16 cellular contexts compared by ENCODE assay signal in genomic region chr6:154515808-154516207, GRCh38. TPM values are rescaled to one million over a fixed set of nuclear protein-coding genes. Genes with fewer than 3 reads are reported as not detected.
DNase-seq lines count a peak whose midpoint lies in the region; ATAC-seq, FAIRE-seq and TF ChIP-seq lines count a peak whose summit lies in the region.
"Had no signal": no experiment of that assay in that cellular context is flagged by ENCODE, and none has a peak within 500 bp of the region (broad histone marks: within the 10 kb centered on the region; RNA-seq: fewer than 3 reads in every experiment).

No MANE protein-coding gene starts in this region.

- CTCF ChIA-PET in endothelial cell of umbilical vein (lab: Charles Lee) = interaction anchor here (0.6 to 2.3 kb wide), 4 partner anchors 10 to 160 kb away, joined by 3 to 14 read pairs (median 4); no protein-coding TSS in a partner anchor

- peak overlapping the region; percentile 79 for H3K4me2 ChIP-seq in endothelial cell of umbilical vein (ENCODE audit: insufficient read depth, low read length)

- H3K9me3 Mint-ChIP-seq in mesothelial cell of epicardium = no peaks in the 10 kb centered on the region
- H3K9me3 Mint-ChIP-seq: activated CD4-positive, alpha-beta memory T cell treated with anti-CD3 and anti-CD28 coated beads for 36 hours; activated T-helper 17 cell treated with anti-CD3 and anti-CD28 coated beads, Interleukin-2, amount 50 U/mL, for 72 hours had no signal

- ATAC-seq in HG03521 (IDR thresholded peaks at IDR 0.05; ENCODE audit: unreplicated experiment) (no peak), HG02884 (IDR thresholded peaks at IDR 0.05; ENCODE audit: unreplicated experiment) (no peak)
- ATAC-seq: activated T-helper 17 cell treated with anti-CD3 and anti-CD28 coated beads, Interleukin-2, amount 50 U/mL, for 72 hours had no signal

- POLR2A ChIA-PET in endothelial cell of umbilical vein (lab: Charles Lee) = interaction anchor here (0.9 kb wide), 1 partner anchor 218 kb away, joined by 3 read pairs; no protein-coding TSS in a partner anchor

- peaks cover 26% of the 10 kb centered on the region for H3K4me1 Mint-ChIP-seq in mesothelial cell of epicardium
- H3K4me1 Mint-ChIP-seq: activated T-helper 17 cell treated with anti-CD3 and anti-CD28 coated beads, Interleukin-2, amount 50 U/mL, for 72 hours had no signal

- dilution Hi-C loops in endothelial cell of umbilical vein (cut with MboI; ENCODE audit: extremely low pct_ligation_motif_present, low sequenced_read_pairs) = no loop called here

- no peak for TF ChIP-seq CTCF in endothelial cell of umbilical vein (IDR thresholded peaks at IDR 0.05; ENCODE audit: extremely low read depth in 1 of 2, insufficient read depth in 1 of 2, low read depth in 1 of 2, low read length in 2 of 2)
- no peak for TF ChIP-seq CTCF in mesothelial cell of epicardium (IDR thresholded peaks at IDR 0.05; ENCODE audit: unreplicated experiment)
- TF ChIP-seq CTCF in testis (IDR thresholded peaks at IDR 0.05) = no peak

- H3K27me3 Mint-ChIP-seq in mesothelial cell of epicardium (ENCODE audit: low read depth) = no peaks in the 10 kb centered on the region

- H3K27ac ChIP-seq in HUES48 (ENCODE audit: low read depth, low read length) (peak overlapping the region; percentile 5), endothelial cell of umbilical vein (ENCODE audit: insufficient read depth, low read depth, low read length) (peak overlapping the region; percentile 35), testis (peak overlapping the region; percentile 51 to 56)

- intact Hi-C loops in endothelial cell of umbilical vein (cut with micrococcal nuclease) = no loop called here
- intact Hi-C loops in testis (cut with DNase I; ENCODE audit: low total_unique reads) = no loop called here

- H2AFZ ChIP-seq in endothelial cell of umbilical vein (ENCODE audit: low read depth, low read length) = peak overlapping the region; percentile 67

- DNase-seq in endothelial cell of umbilical vein (ENCODE audit: low read depth, low spot score) (peak; percentile 85), mesothelial cell of epicardium (ENCODE audit: low spot score in 2 of 2, unreplicated experiment in 2 of 2) (no peak), testis (no peak), putamen (ENCODE audit: low spot score) (no peak)
- no peak for DNase-seq in activated CD4-positive, alpha-beta T cell treated with anti-CD3 and anti-CD28 coated beads, Interleukin-2, amount 50 U/mL, for 1 hour
- DNase-seq: activated CD4-positive, alpha-beta memory T cell treated with anti-CD3 and anti-CD28 coated beads for 36 hours; CD4-positive, CD25-positive, alpha-beta regulatory T cell; effector memory CD4-positive, alpha-beta T cell; nucleus accumbens; SIG-M5 had no signal

- H3K36me3 ChIP-seq in HUES48 (ENCODE audit: control insufficient read depth, insufficient read depth, low read length) (no peaks in the 10 kb centered on the region), endothelial cell of umbilical vein (ENCODE audit: control insufficient read depth in 2 of 2, extremely low read depth in 1 of 2, insufficient read depth in 2 of 2, low read length in 2 of 2) (no peaks in the 10 kb centered on the region), testis (ENCODE audit: low read depth, missing control alignments) (no peaks in the 10 kb centered on the region)

- no peak for TF ChIP-seq POLR2A in endothelial cell of umbilical vein (IDR thresholded peaks at IDR 0.05; ENCODE audit: low read depth, low read length)
- no peak for TF ChIP-seq POLR2A in testis (IDR thresholded peaks at IDR 0.05)

- no peaks in the 10 kb centered on the region for H3K36me3 Mint-ChIP-seq in mesothelial cell of epicardium
- H3K36me3 Mint-ChIP-seq: activated CD4-positive, alpha-beta memory T cell treated with anti-CD3 and anti-CD28 coated beads for 36 hours; CD4-positive, CD25-positive, alpha-beta regulatory T cell had no signal

- no peaks in the 10 kb centered on the region for H4K20me1 ChIP-seq in endothelial cell of umbilical vein (replicated peaks; ENCODE audit: control insufficient read depth, extremely low read depth, insufficient read depth, low read length)

- no peaks in the 10 kb centered on the region for H3K9me1 ChIP-seq in endothelial cell of umbilical vein (replicated peaks; ENCODE audit: control insufficient read depth, extremely low read depth, insufficient read depth, low read length)

- no TSS peak for BruUV-seq in endothelial cell of umbilical vein (replicated peaks; lab: Mats Ljungman, UMichigan)

- peak overlapping the region; percentile 69 for H3K27ac Mint-ChIP-seq in mesothelial cell of epicardium
- H3K27ac Mint-ChIP-seq: activated CD4-positive, alpha-beta memory T cell treated with anti-CD3 and anti-CD28 coated beads for 36 hours; activated T-helper 17 cell treated with anti-CD3 and anti-CD28 coated beads, Interleukin-2, amount 50 U/mL, for 72 hours had no signal

- H3K4me3 ChIP-seq in HUES48 (ENCODE audit: low read depth, low read length) (no peak overlapping the region), endothelial cell of umbilical vein (replicated peaks in 1 of 3; ENCODE audit: insufficient read depth in 1 of 3, low read depth in 1 of 3, low read length in 3 of 3) (peak overlapping the region in 2 of 3 experiments; percentile 8 to 36), testis (peak overlapping the region in 1 of 2 donors; percentile 4)
- H3K4me3 ChIP-seq: lung had no signal

- H3K4me1 ChIP-seq in HUES48 (ENCODE audit: control insufficient read depth, insufficient read depth, low read length) (peaks cover 44% of the 10 kb centered on the region), endothelial cell of umbilical vein (ENCODE audit: control insufficient read depth, extremely low read depth, insufficient read depth, low read length) (peaks cover 18% of the 10 kb centered on the region), testis (peaks cover 16% of the 10 kb centered on the region)

- WGBS in testis, 2 donors = 35 to 41% methylated on average over 6 of the region's 6 CpGs

- peak; percentile 87 for FAIRE-seq in endothelial cell of umbilical vein (lab: Jason Lieb, UNC)
- FAIRE-seq: GM12891 had no signal

- peaks cover 43% of the 10 kb centered on the region for H3K27me3 ChIP-seq in HUES48 (ENCODE audit: control insufficient read depth, insufficient read depth, low read length)
- H3K27me3 ChIP-seq in endothelial cell of umbilical vein (ENCODE audit: control insufficient read depth in 2 of 2, insufficient read depth in 2 of 2, low read length in 2 of 2) = no peaks in the 10 kb centered on the region
- no peaks in the 10 kb centered on the region for H3K27me3 ChIP-seq in testis

- H3K9me3 ChIP-seq in HUES48 (ENCODE audit: control insufficient read depth, insufficient read depth, low read length) (no peaks in the 10 kb centered on the region), endothelial cell of umbilical vein (replicated peaks; ENCODE audit: control insufficient read depth, insufficient read depth, low read length) (no peaks in the 10 kb centered on the region), testis (no peaks in the 10 kb centered on the region)

- H3K9ac ChIP-seq in HUES48 (ENCODE audit: low read depth, low read length) (no peak overlapping the region), endothelial cell of umbilical vein (replicated peaks; ENCODE audit: extremely low read depth, insufficient read depth, low read length) (peak overlapping the region; percentile 25)

- no peaks in the 10 kb centered on the region for H3K79me2 ChIP-seq in endothelial cell of umbilical vein (ENCODE audit: control insufficient read depth, insufficient read depth, low read length)

- peak overlapping the region; percentile 28 for H3K4me3 Mint-ChIP-seq in mesothelial cell of epicardium
- H3K4me3 Mint-ChIP-seq: activated CD4-positive, alpha-beta memory T cell treated with anti-CD3 and anti-CD28 coated beads for 36 hours; activated T-helper 17 cell treated with anti-CD3 and anti-CD28 coated beads, Interleukin-2, amount 50 U/mL, for 72 hours; CD4-positive, CD25-positive, alpha-beta regulatory T cell had no signal

TF ChIP-seq in endothelial cell of umbilical vein, 7 proteins besides CTCF, POLR2A, EP300 and RAD21:
- TF ChIP-seq MAX (IDR thresholded peaks at IDR 0.05; ENCODE audit: insufficient read depth, insufficient read length) (no peak), MYC (IDR thresholded peaks at IDR 0.05; ENCODE audit: low read depth, low read length) (no peak), EZH2 (IDR thresholded peaks at IDR 0.05; ENCODE audit: borderline replicate concordance, low read depth, low read length, severe bottlenecking) (no peak), JUN (IDR thresholded peaks at IDR 0.05; ENCODE audit: borderline replicate concordance, insufficient read depth, insufficient read length, low read depth) (no peak), POLR2AphosphoS5 (IDR thresholded peaks at IDR 0.05; ENCODE audit: insufficient read depth, low read depth, low read length) (no peak), GATA2 (IDR thresholded peaks at IDR 0.05; ENCODE audit: insufficient read depth, insufficient read length, low read depth, low read length) (no peak), FOS (IDR thresholded peaks at IDR 0.05; ENCODE audit: borderline replicate concordance, insufficient read depth, low read length) (no peak)

RNA-seq across cellular contexts. Expression of gene CNKSR3, which starts 5.3 kb away (rescaled TPM):
- total RNA-seq in endothelial cell of umbilical vein (11.0 and 15.6 TPM in 2 replicates), mesothelial cell of epicardium (12.9 to 13.4 TPM (median 13.3 TPM) in 3 replicates), testis (10 to 100 TPM; 26.0 to 28.7 TPM)
- polyA plus RNA-seq in endothelial cell of umbilical vein (2.3 TPM in 2 replicates), testis (ENCODE audit: insufficient read depth, low read depth, low replicate concordance) (26.0 TPM)
- polyA plus RNA-seq in endothelial cell of umbilical vein (2011; cell fraction: cytosol; rRNA removed) = 2.4 and 2.7 TPM in 2 replicates
- 3.7 and 4.8 TPM in 2 replicates for polyA plus RNA-seq in endothelial cell of umbilical vein (2011; cell fraction: nucleus; rRNA removed)
- 4.0 and 4.6 TPM in 2 replicates for polyA plus RNA-seq in endothelial cell of umbilical vein (2012)
- 5.6 TPM in 2 replicates for polyA minus RNA-seq in endothelial cell of umbilical vein
- 1.3 TPM for polyA minus RNA-seq in endothelial cell of umbilical vein (2011; cell fraction: cytosol; rRNA and poly(A)+ RNA removed)
- polyA minus RNA-seq in endothelial cell of umbilical vein (2011; cell fraction: nucleus; rRNA and poly(A)+ RNA removed) = 3.2 and 4.8 TPM in 2 replicates
- polyA plus RNA-seq: CD4-positive, CD25-positive, alpha-beta regulatory T cell had no signal
